Comparison of ENCODE assay signal across 26 cellular contexts in the genomic region with DNA sequence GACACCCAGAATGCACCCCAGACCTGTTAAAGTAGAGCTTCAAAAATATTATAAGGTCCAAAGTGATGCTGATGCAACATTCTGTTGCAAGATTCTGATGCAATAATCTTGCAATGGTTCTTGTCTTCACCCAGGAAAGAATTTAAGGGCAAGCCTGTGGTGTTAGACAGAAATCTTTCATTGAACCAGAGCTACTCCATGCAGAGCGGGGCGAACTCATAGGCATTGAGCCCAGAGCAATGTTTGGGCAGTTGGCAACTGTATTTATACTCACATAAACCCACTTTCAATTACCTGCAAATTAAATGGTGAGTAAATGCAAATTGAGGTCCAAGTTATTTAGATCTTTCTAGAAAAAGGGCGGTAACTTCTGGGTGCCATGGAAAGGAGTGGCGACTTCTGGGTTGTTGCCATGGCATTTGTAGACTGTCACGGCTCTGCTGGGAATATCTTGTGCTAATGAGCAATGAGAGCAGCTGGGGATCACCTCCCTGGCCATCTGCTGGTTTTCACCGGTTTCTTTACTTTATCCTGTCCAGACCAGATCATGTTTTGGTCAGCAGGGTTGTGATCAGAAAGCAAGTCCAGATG.
A peak's percentile ranks its signal among the peaks of the same experiment; 100 is the strongest.
DNase-seq lines count a peak whose midpoint lies in the region; ATAC-seq and TF ChIP-seq lines count a peak whose summit lies in the region.
"Had no signal": no experiment of that assay in that cellular context is flagged by ENCODE, and none has a peak within 500 bp of the region (broad histone marks: within the 10 kb centered on the region; RNA-seq: fewer than 3 reads in every experiment).

No MANE protein-coding gene starts in this region.

- peak overlapping the region; percentile 44 for H3K27ac Mint-ChIP-seq in neural crest cell (ENCODE audit: unreplicated experiment)
- H3K27ac Mint-ChIP-seq: activated naive CD8-positive, alpha-beta T cell treated with anti-CD3 and anti-CD28 coated beads, Interleukin-2, amount 10 ng/mL, durations not matched to agents 7 days and 5 days; activated T-helper 2 cell treated with anti-CD3 and anti-CD28 coated beads, Interferon-gamma antibody, Interleukin-2, Interleukin-4, amounts not matched to agents 10 μg/mL and 5 μg/mL and 100 μg/mL, durations not matched to agents 14 hours and 24 hours and 36 hours; CD8-positive, alpha-beta T cell; HFFc6; WTC11 had no signal

- TF ChIP-seq CTCF in NB4 (IDR thresholded peaks at IDR 0.05; ENCODE audit: low read depth, low read length) (no peak), WERI-Rb-1 (IDR thresholded peaks at IDR 0.05; ENCODE audit: low read depth, low read length) (no peak), neural crest cell (conservative IDR thresholded peaks at IDR 0.05) (no peak)

- H3K4me3 Mint-ChIP-seq in neural crest cell: no peak overlapping the region
- H3K4me3 Mint-ChIP-seq: activated naive CD8-positive, alpha-beta T cell treated with anti-CD3 and anti-CD28 coated beads, Interleukin-2, amount 10 ng/mL, durations not matched to agents 7 days and 5 days; CD8-positive, alpha-beta T cell; HFFc6; naive B cell; WTC11 had no signal

- ATAC-seq in HG03280 (IDR thresholded peaks at IDR 0.05; ENCODE audit: unreplicated experiment): no peak
- ATAC-seq: CD8-positive, alpha-beta T cell; left lung; WTC11 had no signal

- H3K9me3 Mint-ChIP-seq in neural crest cell: no peaks in the 10 kb centered on the region
- H3K9me3 Mint-ChIP-seq: activated naive CD8-positive, alpha-beta T cell treated with anti-CD3 and anti-CD28 coated beads, Interleukin-2, amount 10 ng/mL, durations not matched to agents 7 days and 5 days; activated T-helper 2 cell treated with anti-CD3 and anti-CD28 coated beads, Interferon-gamma antibody, Interleukin-2, Interleukin-4, amounts not matched to agents 10 μg/mL and 5 μg/mL and 100 μg/mL, durations not matched to agents 14 hours and 24 hours and 36 hours; CD8-positive, alpha-beta T cell had no signal

- peaks cover 3% of the 10 kb centered on the region for H3K9me3 ChIP-seq in WERI-Rb-1 (ENCODE audit: severe bottlenecking)
- H3K9me3 ChIP-seq: left lung, upper lobe of left lung had no signal

- no peak for TF ChIP-seq POLR2A in NB4 (IDR thresholded peaks at IDR 0.05; ENCODE audit: extremely low read depth, insufficient read length)

- H3K36me3 Mint-ChIP-seq in neural crest cell (ENCODE audit: low read depth): no peaks in the 10 kb centered on the region
- H3K36me3 Mint-ChIP-seq: activated naive CD8-positive, alpha-beta T cell treated with anti-CD3 and anti-CD28 coated beads, Interleukin-2, amount 10 ng/mL, durations not matched to agents 7 days and 5 days; CD8-positive, alpha-beta T cell; naive B cell had no signal

- no peaks in the 10 kb centered on the region for H3K36me3 ChIP-seq in WERI-Rb-1
- H3K36me3 ChIP-seq: brain microvascular endothelial cell, left lung, upper lobe of left lung had no signal

- peak overlapping the region; percentile 92 for H3K27ac ChIP-seq in WERI-Rb-1
- H3K27ac ChIP-seq: brain microvascular endothelial cell, left lung, skin epidermis, upper lobe of left lung had no signal

- H3K27me3 ChIP-seq in WERI-Rb-1 (ENCODE audit: insufficient read depth, low read depth, severe bottlenecking): no peaks in the 10 kb centered on the region
- H3K27me3 ChIP-seq: brain microvascular endothelial cell, left lung, upper lobe of left lung had no signal

- DNase-seq in NCI-H748 (lab: John Stamatoyannopoulos, UW; ENCODE audit: unreplicated experiment) (peak; percentile 36), NCI-H748 treated with DMSO at 0.1 percent for 48 hours (lab: John Stamatoyannopoulos, UW) (no peak), NB4 (ENCODE audit: low read depth) (peak; percentile 16), WERI-Rb-1 (peak; percentile 95), neural crest cell (ENCODE audit: low read depth, low spot score) (no peak), NCI-H2107 (lab: John Stamatoyannopoulos, UW) (no peak), NCI-H446 (lab: John Stamatoyannopoulos, UW) (no peak)
- DNase-seq: activated naive CD8-positive, alpha-beta T cell treated with anti-CD3 and anti-CD28 coated beads, Interleukin-2, amount 10 ng/mL, durations not matched to agents 7 days and 5 days; brain microvascular endothelial cell; CD8-positive, alpha-beta T cell; effector CD8-positive, alpha-beta T cell; foreskin melanocyte; HFFc6; hypothalamus; KBM-7; left lung; naive B cell; NCI-H1048; NCI-H187 treated with DMSO at 0.1 percent for 48 hours; NCI-H226; occipital lobe; upper lobe of left lung had no signal

- no peaks in the 10 kb centered on the region for H3K4me1 Mint-ChIP-seq in neural crest cell
- H3K4me1 Mint-ChIP-seq: activated naive CD8-positive, alpha-beta T cell treated with anti-CD3 and anti-CD28 coated beads, Interleukin-2, amount 10 ng/mL, durations not matched to agents 7 days and 5 days; naive B cell; WTC11 had no signal

- H3K4me3 ChIP-seq in NB4 (ENCODE audit: low read depth, low read length) (no peak overlapping the region), WERI-Rb-1 (ENCODE audit: low read depth, low read length) (no peak overlapping the region)
- H3K4me3 ChIP-seq: left lung, skin epidermis, upper lobe of left lung had no signal

- no peaks in the 10 kb centered on the region for H3K27me3 Mint-ChIP-seq in neural crest cell (ENCODE audit: low read depth)

Comparison
In these comparisons a context has a peak if more than half of its experiments do, and no peak if none do; other contexts are left out.
1. DNase-seq: peak in NCI-H748 (single experiment), NB4 (single experiment) and WERI-Rb-1 (single experiment); none in NCI-H748 treated with DMSO at 0.1 percent for 48 hours (single experiment), neural crest cell (single experiment), NCI-H2107 (single experiment) and NCI-H446 (0 of 2).